Comparison of ENCODE assay signal across 8 cellular contexts in the genomic region with DNA sequence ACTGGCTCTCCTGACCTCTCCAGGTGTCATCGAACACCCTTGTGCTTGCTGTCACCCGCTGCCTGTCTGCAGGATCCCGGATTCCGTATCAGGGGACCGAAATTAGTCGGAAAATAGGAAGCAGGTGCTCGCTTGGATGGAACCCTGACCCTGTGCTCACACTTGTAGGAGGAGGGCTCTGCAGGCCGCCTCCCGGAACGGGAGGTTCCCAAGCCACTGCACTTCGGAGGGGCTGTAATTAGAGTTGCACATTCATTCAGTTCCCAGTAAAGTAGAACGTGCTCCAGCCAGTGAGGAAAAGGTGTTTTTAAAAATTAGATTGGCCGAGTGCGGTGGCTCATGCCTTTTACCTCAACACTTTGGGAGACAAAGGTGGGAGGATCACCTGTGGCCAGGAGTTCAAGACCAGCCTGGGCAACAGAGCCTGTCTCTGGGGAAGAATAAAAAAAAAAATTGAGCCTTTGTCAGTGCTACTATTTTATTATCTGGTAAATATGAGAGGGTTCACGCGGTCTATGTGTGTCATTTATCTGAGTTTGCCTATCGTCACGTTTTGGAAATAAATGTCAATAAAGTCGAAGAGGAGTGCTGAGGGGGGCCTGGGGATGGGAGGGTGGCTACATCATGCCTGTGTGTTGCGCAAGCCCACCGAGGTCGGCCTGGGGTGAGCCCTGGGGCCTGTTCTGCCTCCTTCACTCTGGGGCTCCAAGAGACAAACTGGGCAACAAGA. TPM values are rescaled to one million over a fixed set of nuclear protein-coding genes. Genes with fewer than 3 reads are reported as not detected.
DNase-seq lines count a peak whose midpoint lies in the region; ATAC-seq and TF ChIP-seq lines count a peak whose summit lies in the region.

No MANE protein-coding gene starts in this region.

- peak overlapping the region; percentile 97 for H3K27ac Mint-ChIP-seq in activated CD4-positive, alpha-beta T cell treated with anti-CD3 and anti-CD28 coated beads for 36 hours

- H3K9ac ChIP-seq in duodenal mucosa (ENCODE audit: low read depth in 1 of 2, low read length in 2 of 2), result peak overlapping the region; percentile 92 to 98

- DNase-seq in A673 (ENCODE audit: low spot score) (peak; percentile 89), GM20000 (ENCODE audit: low spot score) (peak; percentile 79), NCI-H2227 treated with DMSO at 0.1 percent for 48 hours (lab: John Stamatoyannopoulos, UW) (peak; percentile 78), mucosa of descending colon (peak; percentile 76 to 80 (median 80))
- DNase-seq in activated CD4-positive, alpha-beta T cell treated with anti-CD3 and anti-CD28 coated beads for 36 hours, result peak; percentile 83
- peak; percentile 77 for DNase-seq in stimulated activated naive CD8-positive, alpha-beta T cell treated with anti-CD3 and anti-CD28 coated beads, Interleukin-15, Interleukin-2, amounts not matched to agents 100 U/mL and 50 U/mL, for 24 hours

- POLR2A ChIA-PET in A673 (lab: Charles Lee; ENCODE audit: low non-redundant PET), result no interaction called here
- POLR2A ChIA-PET in activated CD4-positive, alpha-beta T cell treated with anti-CD3 and anti-CD28 coated beads for 36 hours (lab: Charles Lee), result interaction anchor here (0.6 to 1.5 kb wide), 2 partner anchors 29 to 312 kb away, joined by 3 to 6 read pairs; a partner anchor contains a TSS

- no peaks in the 10 kb centered on the region for H3K27me3 Mint-ChIP-seq in activated CD4-positive, alpha-beta T cell treated with anti-CD3 and anti-CD28 coated beads for 36 hours

- CTCF ChIA-PET in A673 (lab: Charles Lee), result interaction anchor here (0.7 kb wide), 1 partner anchor 352 kb away, joined by 9 read pairs; no protein-coding TSS in a partner anchor
- CTCF ChIA-PET in activated CD4-positive, alpha-beta T cell treated with anti-CD3 and anti-CD28 coated beads for 36 hours (lab: Charles Lee), result interaction anchor here (1.2 kb wide), 1 partner anchor 14 kb away, joined by 5 read pairs; no protein-coding TSS in a partner anchor

- peak overlapping the region; percentile 88 for H3K27ac ChIP-seq in A673 (ENCODE audit: low read depth, low read length, poor library complexity, severe bottlenecking)
- H3K27ac ChIP-seq in duodenal mucosa (ENCODE audit: low read depth, low read length), result peak overlapping the region; percentile 46

- H3K4me3 ChIP-seq in A673 (ENCODE audit: low read depth, low read length, poor library complexity, severe bottlenecking) (peak overlapping the region; percentile 73), duodenal mucosa (ENCODE audit: low read depth in 1 of 2, low read length in 2 of 2) (peak overlapping the region; percentile 86 to 91), mucosa of descending colon (peak overlapping the region; percentile 6)

- H3K27me3 ChIP-seq in A673 (replicated peaks; ENCODE audit: insufficient read depth, low read depth, low read length, poor library complexity), result no peaks in the 10 kb centered on the region
- no peaks in the 10 kb centered on the region for H3K27me3 ChIP-seq in duodenal mucosa (ENCODE audit: control insufficient read depth in 1 of 2, insufficient read depth in 2 of 2, low read length in 2 of 2)

- peaks cover 43% of the 10 kb centered on the region for H3K4me1 Mint-ChIP-seq in activated CD4-positive, alpha-beta T cell treated with anti-CD3 and anti-CD28 coated beads for 36 hours

- TF ChIP-seq CTCF in A673 (conservative IDR thresholded peaks at IDR 0.05; ENCODE audit: low read depth, low read length), result no peak
- no peak for TF ChIP-seq CTCF in GM20000 (IDR thresholded peaks at IDR 0.05; ENCODE audit: extremely low read depth, missing control alignments)
- TF ChIP-seq CTCF in mucosa of descending colon (IDR thresholded peaks at IDR 0.05), result no peak

- peaks cover 23% of the 10 kb centered on the region for H3K36me3 Mint-ChIP-seq in activated CD4-positive, alpha-beta T cell treated with anti-CD3 and anti-CD28 coated beads for 36 hours (ENCODE audit: low read depth)

- BruUV-seq in A673 (replicated peaks; lab: Mats Ljungman, UMichigan), result TSS peak; percentile 75

- H3K9me3 ChIP-seq in A673 (ENCODE audit: low read depth, low read length, poor library complexity, severe bottlenecking) (no peaks in the 10 kb centered on the region), duodenal mucosa (ENCODE audit: control insufficient read depth in 1 of 2, low read length in 2 of 2) (no peaks in the 10 kb centered on the region), mucosa of descending colon (no peaks in the 10 kb centered on the region)

- peak overlapping the region; percentile 87 for H3K4me3 Mint-ChIP-seq in activated CD4-positive, alpha-beta T cell treated with anti-CD3 and anti-CD28 coated beads for 36 hours

- H3K36me3 ChIP-seq in A673 (ENCODE audit: insufficient read depth, low read length, poor library complexity, severe bottlenecking) (no peaks in the 10 kb centered on the region), duodenal mucosa (ENCODE audit: control insufficient read depth in 1 of 2, insufficient read depth in 2 of 2, low read length in 2 of 2) (no peaks in the 10 kb centered on the region), mucosa of descending colon (ENCODE audit: low read depth) (no peaks in the 10 kb centered on the region)

- intact Hi-C loops in A673 (cut with micrococcal nuclease; ENCODE audit: unreplicated experiment), result no loop called here
- intact Hi-C loops in activated CD4-positive, alpha-beta T cell treated with anti-CD3 and anti-CD28 coated beads for 36 hours (cut with DNase I, micrococcal nuclease), result loop anchor here (1.0 to 5.0 kb wide), 4 partner anchors 11 to 701 kb away; a partner anchor contains a TSS
- intact Hi-C loops in mucosa of descending colon (cut with DNase I, micrococcal nuclease), result no loop called here

- H3K9me3 Mint-ChIP-seq in activated CD4-positive, alpha-beta T cell treated with anti-CD3 and anti-CD28 coated beads for 36 hours (ENCODE audit: low read depth), result no peaks in the 10 kb centered on the region

- H3K4me1 ChIP-seq in A673 (ENCODE audit: insufficient read depth, low read length, poor library complexity, severe bottlenecking) (peaks cover 8% of the 10 kb centered on the region), duodenal mucosa (ENCODE audit: control insufficient read depth in 1 of 2, insufficient read depth in 2 of 2, low read length in 2 of 2) (peaks cover 5 to 17% of the 10 kb centered on the region in 2 donors), mucosa of descending colon (ENCODE audit: low read depth) (peaks cover 10% of the 10 kb centered on the region)

- peak; percentile 63 for ATAC-seq in activated CD4-positive, alpha-beta T cell treated with anti-CD3 and anti-CD28 coated beads for 36 hours
- ATAC-seq in mucosa of descending colon (peak; percentile 69), GM19324 (IDR thresholded peaks at IDR 0.05; ENCODE audit: low FRiP score, unreplicated experiment) (no peak)
- ATAC-seq in stimulated activated naive CD8-positive, alpha-beta T cell treated with anti-CD3 and anti-CD28 coated beads, Interleukin-15, Interleukin-2, amounts not matched to agents 100 U/mL and 50 U/mL, for 24 hours, result peak; percentile 72

RNA-seq across cellular contexts. Expression of a gene that starts 1.5 kb away (rescaled TPM):
- total RNA-seq in A673 (2021) (12.8 and 14.2 TPM in 2 replicates), mucosa of descending colon (10 to 100 TPM; 10.3 to 12.8 (median 11.4) TPM)
- total RNA-seq in activated CD4-positive, alpha-beta T cell treated with anti-CD3 and anti-CD28 coated beads for 36 hours, result 10 to 100 TPM; 14.0 to 14.1 TPM

RNA-seq across cellular contexts. Expression of a gene that starts 24.8 kb away (rescaled TPM):
- total RNA-seq in A673 (2021) (115 and 128 TPM in 2 replicates), mucosa of descending colon (10 to 100 TPM in 1 of 3 donors, 1 to 10 TPM in 2; 2.7 to 19.7 (median 6.7) TPM)
- 10 to 100 TPM; 15.4 to 17.6 TPM for total RNA-seq in activated CD4-positive, alpha-beta T cell treated with anti-CD3 and anti-CD28 coated beads for 36 hours

RNA-seq across cellular contexts. Expression of a gene that starts 29.7 kb away (rescaled TPM):
- 45.6 and 47.8 TPM in 2 replicates for total RNA-seq in A673 (2021)
- total RNA-seq in activated CD4-positive, alpha-beta T cell treated with anti-CD3 and anti-CD28 coated beads for 36 hours, result 10 to 100 TPM; 44.5 to 44.7 TPM
- total RNA-seq in mucosa of descending colon, result 10 to 100 TPM; 23.5 to 42.8 (median 34.2) TPM

RNA-seq across cellular contexts. Expression of a gene that starts 54.4 kb away (rescaled TPM):
- 21.0 and 27.2 TPM in 2 replicates for total RNA-seq in A673 (2021)
- total RNA-seq in activated CD4-positive, alpha-beta T cell treated with anti-CD3 and anti-CD28 coated beads for 36 hours, result 10 to 100 TPM; 16.1 to 18.7 TPM
- total RNA-seq in mucosa of descending colon, result 10 to 100 TPM; 35.4 to 49.3 (median 36.2) TPM

Comparison
In these comparisons a context has a peak if more than half of its experiments do, and no peak if none do; other contexts are left out.
1. H3K4me3 ChIP-seq: peak in every context shown above with its lines; median percentile 88 in duodenal mucosa; 73 in A673; 6 in mucosa of descending colon.
2. intact Hi-C loops: an anchor here in activated CD4-positive, alpha-beta T cell treated with anti-CD3 and anti-CD28 coated beads for 36 hours (1.0 to 5.0 kb wide); none called in A673 and mucosa of descending colon.